Comparison of ENCODE assay signal across 12 cellular contexts in the genomic region with DNA sequence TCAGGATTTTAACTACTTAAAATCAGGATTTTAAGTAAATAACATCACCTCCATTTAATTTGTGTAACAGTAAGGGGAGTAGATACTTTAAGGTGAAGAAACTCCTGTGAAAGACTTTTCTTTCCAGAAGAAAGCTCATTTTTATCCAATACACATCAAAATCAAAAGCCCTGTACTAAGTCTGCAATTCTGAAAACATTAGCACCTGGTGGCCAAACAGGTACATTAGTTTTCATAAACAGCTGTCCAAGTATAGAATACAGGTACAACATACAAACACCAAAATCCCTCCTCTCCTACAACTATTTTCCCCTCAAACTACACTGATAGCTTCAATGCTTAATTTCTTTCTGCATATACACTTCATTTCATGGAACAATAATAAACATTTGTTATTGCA. TPM values are rescaled to one million over a fixed set of nuclear protein-coding genes. Genes with fewer than 3 reads are reported as not detected.
A peak's percentile ranks its signal among the peaks of the same experiment; 100 is the strongest.
DNase-seq lines count a peak whose midpoint lies in the region; ATAC-seq and FAIRE-seq lines count a peak whose summit lies in the region.
"Had no signal": no experiment of that assay in that cellular context is flagged by ENCODE, and none has a peak within 500 bp of the region (broad histone marks: within the 10 kb centered on the region; RNA-seq: fewer than 3 reads in every experiment).

No MANE protein-coding gene starts in this region.

- H3K27ac ChIP-seq in CD4-positive, CD25-positive, alpha-beta regulatory T cell (ENCODE audit: insufficient read depth, low read length, poor library complexity, severe bottlenecking) = no peak overlapping the region
- H3K27ac ChIP-seq: testis had no signal

- peaks cover 16 to 38% (median 24%) of the 10 kb centered on the region in 4 donors for H3K4me1 Mint-ChIP-seq in CD4-positive, CD25-positive, alpha-beta regulatory T cell
- H3K4me1 Mint-ChIP-seq in T-helper 17 cell = peaks cover 16% of the 10 kb centered on the region
- peaks cover 52% of the 10 kb centered on the region for H3K4me1 Mint-ChIP-seq in memory B cell

- no peak overlapping the region for H3K4me3 Mint-ChIP-seq in CD4-positive, CD25-positive, alpha-beta regulatory T cell
- H3K4me3 Mint-ChIP-seq in T-helper 17 cell (no peak overlapping the region), memory B cell (peak overlapping the region; percentile 54)

- DNase-seq in CD4-positive, CD25-positive, alpha-beta regulatory T cell = no peak
- no peak for DNase-seq in GM18507 (ENCODE audit: extremely low spot score, insufficient read length, low read depth)
- DNase-seq in T-helper 17 cell = no peak
- DNase-seq in memory B cell (ENCODE audit: low spot score in 2 of 2) = no peak
- no peak for DNase-seq in NCI-H2029 treated with DMSO at 0.1 percent for 48 hours (lab: John Stamatoyannopoulos, UW)
- no peak for DNase-seq in HTR-8/SVneo (ENCODE audit: insufficient read length, low spot score)
- DNase-seq in AG20443 (ENCODE audit: low spot score) = no peak
- DNase-seq: NCI-H526 treated with DMSO at 0.1 percent for 48 hours, right cardiac atrium, testis had no signal

- H3K9me3 Mint-ChIP-seq in CD4-positive, CD25-positive, alpha-beta regulatory T cell = no peaks in the 10 kb centered on the region
- H3K9me3 Mint-ChIP-seq in memory B cell = peaks cover 5% of the 10 kb centered on the region

- H3K27ac Mint-ChIP-seq in CD4-positive, CD25-positive, alpha-beta regulatory T cell = peak overlapping the region in 2 of 3 donors; percentile 5 to 11
- H3K27ac Mint-ChIP-seq in T-helper 17 cell (peak overlapping the region; percentile 53), memory B cell (peak overlapping the region; percentile 91)

- H3K27me3 ChIP-seq in CD4-positive, CD25-positive, alpha-beta regulatory T cell (ENCODE audit: control insufficient read depth, insufficient read depth, low read length) = no peaks in the 10 kb centered on the region
- H3K27me3 ChIP-seq: testis had no signal

- peaks cover 7% of the 10 kb centered on the region for H3K36me3 ChIP-seq in CD4-positive, CD25-positive, alpha-beta regulatory T cell (ENCODE audit: control insufficient read depth, insufficient read depth, low read length)

- H3K27me3 Mint-ChIP-seq in CD4-positive, CD25-positive, alpha-beta regulatory T cell = no peaks in the 10 kb centered on the region
- H3K27me3 Mint-ChIP-seq in T-helper 17 cell (no peaks in the 10 kb centered on the region), memory B cell (no peaks in the 10 kb centered on the region)

- FAIRE-seq in GM18507 (lab: Jason Lieb, UNC) (peak; percentile 24), HTR-8/SVneo (lab: Jason Lieb, UNC) (no peak)
- FAIRE-seq: H1 had no signal

- no peak overlapping the region for H3K4me3 ChIP-seq in CD4-positive, CD25-positive, alpha-beta regulatory T cell (ENCODE audit: low read depth, low read length)
- H3K4me3 ChIP-seq: testis had no signal

- H3K4me1 ChIP-seq in CD4-positive, CD25-positive, alpha-beta regulatory T cell (ENCODE audit: control insufficient read depth, insufficient read depth, low read length, poor library complexity, severe bottlenecking) = peaks cover 18% of the 10 kb centered on the region
- H3K4me1 ChIP-seq: testis had no signal

- no peak for ATAC-seq in CD4-positive, CD25-positive, alpha-beta regulatory T cell (ENCODE audit: low read depth in 2 of 2)
- no peak for ATAC-seq in T-helper 17 cell
- no peak for ATAC-seq in memory B cell (ENCODE audit: low read depth)
- no peak for ATAC-seq in HG02623 (IDR thresholded peaks at IDR 0.05; ENCODE audit: unreplicated experiment)

- peaks cover 14% of the 10 kb centered on the region for H3K36me3 Mint-ChIP-seq in CD4-positive, CD25-positive, alpha-beta regulatory T cell
- H3K36me3 Mint-ChIP-seq in T-helper 17 cell (ENCODE audit: low read depth) (peaks cover 13% of the 10 kb centered on the region), memory B cell (peaks cover 40% of the 10 kb centered on the region)

- H3K9me3 ChIP-seq in CD4-positive, CD25-positive, alpha-beta regulatory T cell (ENCODE audit: control insufficient read depth in 2 of 2, low read length in 2 of 2) = no peaks in the 10 kb centered on the region
- no peaks in the 10 kb centered on the region for H3K9me3 ChIP-seq in T-helper 17 cell (ENCODE audit: control insufficient read depth, low read length, poor library complexity, severe bottlenecking)
- H3K9me3 ChIP-seq: testis had no signal

RNA-seq across cellular contexts. Expression of a gene that starts 22.9 kb away (rescaled TPM):
- total RNA-seq in CD4-positive, CD25-positive, alpha-beta regulatory T cell = 13.1 TPM
- polyA plus RNA-seq in CD4-positive, CD25-positive, alpha-beta regulatory T cell = 1 to 10 TPM; 4.0 to 6.6 (median 5.1) TPM
- 10 to 100 TPM; 10.6 to 16.6 TPM for total RNA-seq in T-helper 17 cell

RNA-seq across cellular contexts. Expression of a gene that starts 44.4 kb away (rescaled TPM):
- total RNA-seq in CD4-positive, CD25-positive, alpha-beta regulatory T cell = not detected
- polyA plus RNA-seq in CD4-positive, CD25-positive, alpha-beta regulatory T cell = under 1 TPM in 1 of 4 donors, not detected in 3; 0.09 TPM
- total RNA-seq in T-helper 17 cell = not detected
- total RNA-seq: right cardiac atrium had no signal
- polyA plus RNA-seq: right cardiac atrium had no signal

Comparison
In these comparisons a context has a peak if more than half of its experiments do, and no peak if none do; other contexts are left out.
1. H3K27ac Mint-ChIP-seq: peak in every context shown above with its lines; median percentile 91 in memory B cell; 53 in T-helper 17 cell; 8 in CD4-positive, CD25-positive, alpha-beta regulatory T cell.